In the genomic region with DNA sequence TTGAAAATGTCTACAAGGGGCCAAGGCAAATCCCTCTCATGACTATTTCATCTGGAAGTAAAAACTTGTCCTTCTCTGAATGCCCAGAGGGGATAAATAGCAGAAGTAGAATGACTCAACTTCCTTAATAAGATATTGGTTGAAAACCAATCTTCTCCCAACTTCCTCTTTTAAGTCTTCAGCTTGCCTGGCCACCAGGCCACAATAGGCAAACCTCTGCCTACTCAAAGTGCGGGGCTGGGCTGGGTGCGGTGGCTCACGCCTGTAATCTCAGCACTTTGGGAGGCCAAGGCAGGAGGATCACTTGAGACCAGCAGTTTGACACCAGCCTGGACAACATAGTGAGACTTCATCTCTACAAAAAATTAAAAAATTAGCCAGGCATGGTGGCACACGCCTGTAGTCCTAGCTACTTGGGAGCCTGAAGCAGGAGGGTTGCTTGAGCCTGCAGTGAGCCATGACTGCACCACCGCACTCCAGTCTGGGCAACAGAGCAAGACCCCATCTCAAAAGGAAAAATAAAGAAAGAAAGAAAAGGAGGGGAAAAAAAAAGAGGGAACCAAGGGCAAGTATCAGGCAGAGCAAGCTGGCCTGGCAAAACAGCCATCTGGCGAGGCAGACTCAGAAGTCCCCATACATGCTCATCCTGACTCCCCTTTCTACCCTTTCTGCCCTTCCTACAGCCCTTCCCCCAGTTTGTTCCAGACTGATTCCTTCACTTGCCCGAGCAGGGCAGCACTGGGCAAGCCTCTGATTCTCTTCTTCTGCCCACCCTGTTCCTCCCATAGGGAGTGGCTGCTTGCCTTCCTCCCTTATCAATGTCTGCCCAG, we compare ENCODE assay signal across 10 cellular contexts. TPM values are rescaled to one million over a fixed set of nuclear protein-coding genes. Genes with fewer than 3 reads are reported as not detected.
DNase-seq lines count a peak whose midpoint lies in the region; ATAC-seq, FAIRE-seq and TF ChIP-seq lines count a peak whose summit lies in the region.
"Had no signal": no experiment of that assay in that cellular context is flagged by ENCODE, and none has a peak within 500 bp of the region (broad histone marks: within the 10 kb centered on the region; RNA-seq: fewer than 3 reads in every experiment).

No MANE protein-coding gene starts in this region.

- H3K4me3 Mint-ChIP-seq in WTC11: no peak overlapping the region

- no peak for FAIRE-seq in kidney (lab: Jason Lieb, UNC)

- no peak overlapping the region for H3K9ac ChIP-seq in kidney (ENCODE audit: low read length in 2 of 2)

- H3K4me1 Mint-ChIP-seq in WTC11: no peaks in the 10 kb centered on the region

- H3K4me1 ChIP-seq in ACC112 (ENCODE audit: control insufficient read depth, insufficient read depth, low read length, unreplicated experiment): peaks cover 90% of the 10 kb centered on the region
- peaks cover 55 to 72% of the 10 kb centered on the region in 2 donors for H3K4me1 ChIP-seq in kidney (ENCODE audit: control insufficient read depth in 1 of 2, insufficient read depth in 1 of 2, low read depth in 1 of 2, low read length in 2 of 2)

- no peaks in the 10 kb centered on the region for H3K36me3 Mint-ChIP-seq in WTC11

- no peak for TF ChIP-seq CTCF in WTC11 (IDR thresholded peaks at IDR 0.05)
- no peak for TF ChIP-seq CTCF in kidney (IDR thresholded peaks at IDR 0.05; ENCODE audit: borderline replicate concordance, extremely low read depth, insufficient read depth)

- H3K4me3 ChIP-seq in ACC112 (ENCODE audit: low read depth, low read length): 0 out of 2 replicates have a peak overlapping the region, but pooled peaks have one; percentile 18
- H3K4me3 ChIP-seq in kidney (ENCODE audit: low read length in 2 of 2): no peak overlapping the region

- no peaks in the 10 kb centered on the region for H3K9me3 Mint-ChIP-seq in WTC11

- no peaks in the 10 kb centered on the region for H3K27me3 ChIP-seq in ACC112 (ENCODE audit: insufficient read depth, low read length)

- peaks cover 86% of the 10 kb centered on the region for H3K79me2 ChIP-seq in ACC112 (ENCODE audit: control insufficient read depth, insufficient read depth, low read length, unreplicated experiment)

- ATAC-seq in HG02798 (IDR thresholded peaks at IDR 0.05; ENCODE audit: poor library complexity, unreplicated experiment) (peak; percentile 31), WTC11 (no peak), GM18502 (IDR thresholded peaks at IDR 0.05; ENCODE audit: poor library complexity, unreplicated experiment) (no peak), GM18511 (IDR thresholded peaks at IDR 0.05; ENCODE audit: unreplicated experiment) (no peak)

- intact Hi-C loops in kidney (cut with DNase I): no loop called here

- peaks cover 5% of the 10 kb centered on the region; the same call in 1 of the 2 replicates for H3K36me3 ChIP-seq in ACC112 (ENCODE audit: insufficient read depth, low read length)
- H3K36me3 ChIP-seq in kidney (ENCODE audit: control insufficient read depth in 1 of 2, insufficient read depth in 2 of 2, low read length in 2 of 2): no peaks in the 10 kb centered on the region

- CTCF ChIA-PET in WTC11 (lab: Charles Lee): interaction anchor here (2.8 kb wide), 1 partner anchor 12 kb away, joined by 9 read pairs; no protein-coding TSS in a partner anchor

- H3K27ac Mint-ChIP-seq in WTC11: no peak overlapping the region

- H3K27me3 Mint-ChIP-seq in WTC11 (ENCODE audit: low read depth): no peaks in the 10 kb centered on the region

- DNase-seq in WTC11 (ENCODE audit: low spot score) (no peak), kidney (peak; percentile 69), NCI-H2227 treated with DMSO at 0.1 percent for 48 hours (lab: John Stamatoyannopoulos, UW) (no peak), LoVo (ENCODE audit: low spot score) (no peak)
- DNase-seq: activated gamma-delta T cell treated with Interleukin-2 at 50 U/mL for 16 hours had no signal

- H3K27ac ChIP-seq in ACC112 (ENCODE audit: low read depth, low read length): peak overlapping the region; percentile 82
- H3K27ac ChIP-seq in kidney (ENCODE audit: low read depth in 2 of 2, low read length in 2 of 2): no peak overlapping the region

- no peaks in the 10 kb centered on the region for H3K9me3 ChIP-seq in kidney (ENCODE audit: control insufficient read depth in 1 of 2, low read length in 2 of 2)

- POLR2A ChIA-PET in WTC11 (lab: Charles Lee): no interaction called here

- H2AFZ ChIP-seq in ACC112 (ENCODE audit: low read length, unreplicated experiment): no peak overlapping the region

TF ChIP-seq in WTC11, 78 proteins besides CTCF, POLR2A, EP300 and RAD21:
- no peak for TF ChIP-seq GABPB1 (CRISPR knock-in tag; IDR thresholded peaks at IDR 0.05)
- TF ChIP-seq, protein P1, sequence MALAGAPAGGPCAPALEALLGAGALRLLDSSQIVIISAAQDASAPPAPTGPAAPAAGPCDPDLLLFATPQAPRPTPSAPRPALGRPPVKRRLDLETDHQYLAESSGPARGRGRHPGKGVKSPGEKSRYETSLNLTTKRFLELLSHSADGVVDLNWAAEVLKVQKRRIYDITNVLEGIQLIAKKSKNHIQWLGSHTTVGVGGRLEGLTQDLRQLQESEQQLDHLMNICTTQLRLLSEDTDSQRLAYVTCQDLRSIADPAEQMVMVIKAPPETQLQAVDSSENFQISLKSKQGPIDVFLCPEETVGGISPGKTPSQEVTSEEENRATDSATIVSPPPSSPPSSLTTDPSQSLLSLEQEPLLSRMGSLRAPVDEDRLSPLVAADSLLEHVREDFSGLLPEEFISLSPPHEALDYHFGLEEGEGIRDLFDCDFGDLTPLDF (CRISPR knock-in tag; IDR thresholded peaks at IDR 0.05): no peak
- TF ChIP-seq ZNF121 (CRISPR knock-in tag; IDR thresholded peaks at IDR 0.05): 0 out of 2 replicates have a peak, but pooled peaks have one; percentile 39

RNA-seq across cellular contexts. Expression of a gene that starts 20.6 kb away (rescaled TPM):
- total RNA-seq in WTC11 (2021) (3.3 to 4.0 TPM (median 3.8 TPM) in 3 replicates), kidney (24.5 TPM)
- 7.6 TPM for polyA plus RNA-seq in kidney (ENCODE audit: insufficient read depth, low read depth, low replicate concordance)

RNA-seq across cellular contexts. Expression of a gene that starts 34.3 kb away (rescaled TPM):
- total RNA-seq in WTC11 (2021) (0.14 to 0.15 TPM in 2 of 3 replicates, not detected in the other), kidney (not detected)
- not detected for polyA plus RNA-seq in kidney (ENCODE audit: insufficient read depth, low read depth, low replicate concordance)
- polyA plus RNA-seq: neural cell had no signal
